9 cellular contexts compared by ENCODE assay signal in the genomic region with DNA sequence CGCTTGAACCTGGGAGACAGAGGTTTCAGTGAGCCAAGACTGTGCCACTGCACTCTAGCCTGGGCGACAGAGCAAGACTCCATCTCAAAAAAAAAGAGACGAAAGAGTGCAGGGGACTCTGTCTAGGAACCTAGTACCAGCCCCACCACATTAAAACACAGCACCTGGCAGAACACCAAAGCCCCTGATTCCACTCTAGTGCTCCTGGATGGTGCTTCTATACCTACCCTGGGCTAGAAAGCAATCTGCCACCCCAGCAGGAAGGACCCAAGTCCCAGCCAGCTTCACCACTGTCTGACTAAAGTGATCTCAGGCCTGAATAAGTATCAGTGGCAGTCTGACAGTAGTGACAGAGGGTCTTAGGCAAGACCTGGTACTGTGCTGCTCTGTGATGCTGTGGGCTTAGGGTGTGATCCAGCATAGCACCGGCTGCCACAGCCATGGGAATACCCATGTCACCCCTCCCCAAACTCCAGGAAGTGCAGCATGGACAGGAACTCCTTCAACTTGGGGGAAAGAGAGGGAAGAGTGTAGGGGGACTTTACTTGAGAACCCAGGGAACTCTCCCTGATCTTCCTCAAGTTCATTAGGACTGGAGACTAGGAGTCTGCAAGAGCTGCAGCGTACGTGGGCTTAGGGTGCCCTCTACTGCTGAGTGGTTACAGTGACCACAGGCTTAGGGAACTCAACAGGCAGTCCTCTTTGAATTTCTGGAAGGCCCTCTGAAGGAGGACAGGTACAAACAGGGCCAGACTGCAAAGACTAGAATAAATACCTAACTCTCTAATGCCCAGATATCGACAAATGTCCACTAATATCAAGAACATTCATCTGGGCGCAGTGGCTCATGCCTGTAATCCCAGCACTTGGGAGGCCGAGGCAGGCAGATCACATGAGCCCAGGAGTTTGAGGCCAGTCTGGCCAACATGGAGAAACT. TPM values are rescaled to one million over a fixed set of nuclear protein-coding genes. Genes with fewer than 3 reads are reported as not detected.
A peak's percentile ranks its signal among the peaks of the same experiment; 100 is the strongest.
DNase-seq lines count a peak whose midpoint lies in the region; ATAC-seq and TF ChIP-seq lines count a peak whose summit lies in the region.
"Had no signal": no experiment of that assay in that cellular context is flagged by ENCODE, and none has a peak within 500 bp of the region (broad histone marks: within the 10 kb centered on the region; RNA-seq: fewer than 3 reads in every experiment).

No MANE protein-coding gene starts in this region.

- DNase-seq in NK-92 treated with Interleukin-12 subunit alpha and Interleukin-12 subunit beta, amount 100 ng/mL, for 24 hours (lab: John Stamatoyannopoulos, UW) = peak; percentile 54
- DNase-seq in NK-92 (lab: John Stamatoyannopoulos, UW; ENCODE audit: unreplicated experiment) = no peak
- peak; percentile 24 for DNase-seq in NCI-H146 treated with DMSO at 0.1 percent for 48 hours (lab: John Stamatoyannopoulos, UW; ENCODE audit: unreplicated experiment)
- peak; percentile 2 to 59 (median 45) for DNase-seq in T-cell
- peak; percentile 83 for DNase-seq in amniotic epithelial cell (ENCODE audit: low read depth)
- peak; percentile 81 for DNase-seq in hepatocyte (ENCODE audit: low spot score)
- DNase-seq in stimulated activated CD4-positive, alpha-beta T cell treated with anti-CD3 and anti-CD28 coated beads, Interleukin-15, amount 100 ng/mL, for 1 hour (ENCODE audit: low read depth in 1 of 2, low spot score in 1 of 2) = peak; percentile 5 to 38

- peak; percentile 71 for TF ChIP-seq CTCF in hepatocyte (IDR thresholded peaks at IDR 0.05; ENCODE audit: poor library complexity)

- peaks cover 5 to 7% (median 5%) of the 10 kb centered on the region in 3 donors for H3K4me1 Mint-ChIP-seq in T-cell

- no peak overlapping the region for H3K4me3 Mint-ChIP-seq in T-cell

- H2AFZ ChIP-seq in hepatocyte = no peak overlapping the region

- H3K4me1 ChIP-seq in hepatocyte (ENCODE audit: insufficient read depth) = no peaks in the 10 kb centered on the region
- H3K4me1 ChIP-seq: BLaER1 had no signal

- no peaks in the 10 kb centered on the region for H3K27me3 ChIP-seq in hepatocyte
- H3K27me3 ChIP-seq: BLaER1 had no signal

- H4K20me1 ChIP-seq in hepatocyte (ENCODE audit: insufficient read depth, poor library complexity, severe bottlenecking) = no peaks in the 10 kb centered on the region
- H4K20me1 ChIP-seq: BLaER1 had no signal

- H3K36me3 Mint-ChIP-seq in T-cell = peaks cover 19% of the 10 kb centered on the region

- CTCF ChIA-PET in T-cell (lab: Charles Lee) = interaction anchor here in 1 of 2 donors (1.8 kb wide), 1 partner anchor 130 kb away, joined by 5 read pairs; no protein-coding TSS in a partner anchor

- H3K79me2 ChIP-seq in hepatocyte = no peaks in the 10 kb centered on the region

- H3K9me3 ChIP-seq in hepatocyte (ENCODE audit: low read depth) = no peaks in the 10 kb centered on the region

- no peaks in the 10 kb centered on the region for H3K9me2 ChIP-seq in hepatocyte (replicated peaks; ENCODE audit: insufficient read depth)

- no peak overlapping the region for H3K4me2 ChIP-seq in hepatocyte
- H3K4me2 ChIP-seq: BLaER1 had no signal

- H3K27me3 Mint-ChIP-seq in T-cell = no peaks in the 10 kb centered on the region

- 64% methylated on average over 9 of the region's 9 CpGs for WGBS in hepatocyte (ENCODE audit: low lambda C conversion rate, missing lambda C conversion rate)

- H3K27ac ChIP-seq in hepatocyte = no peak overlapping the region
- H3K27ac ChIP-seq: BLaER1 had no signal

- H3K36me3 ChIP-seq in hepatocyte (replicated peaks; ENCODE audit: insufficient read depth, low read depth) = no peaks in the 10 kb centered on the region
- H3K36me3 ChIP-seq: BLaER1 had no signal

- POLR2A ChIA-PET in T-cell (lab: Charles Lee) = no interaction called here

- no peaks in the 10 kb centered on the region for H3K9me3 Mint-ChIP-seq in T-cell

- no peak overlapping the region for H3K27ac Mint-ChIP-seq in T-cell

- peak in 3 of 4 experiments; percentile 61 to 69 (median 68) for ATAC-seq in T-cell (replicated peaks in 1 of 4)
- no peak for ATAC-seq in HG03460 (IDR thresholded peaks at IDR 0.05; ENCODE audit: unreplicated experiment)

- no peak overlapping the region for H3K4me3 ChIP-seq in hepatocyte
- H3K4me3 ChIP-seq: BLaER1 had no signal

RNA-seq across cellular contexts. Expression of a gene that starts 30.0 kb away (rescaled TPM):
- 1 to 10 TPM; 1.2 to 4.0 (median 1.8) TPM for total RNA-seq in T-cell
- total RNA-seq in hepatocyte = 6.5 and 10.1 TPM in 2 replicates
- 7.9 and 12.4 TPM in 2 replicates for polyA plus RNA-seq in hepatocyte

RNA-seq across cellular contexts. Expression of a gene that starts 40.9 kb away (rescaled TPM):
- total RNA-seq in T-cell = 1 to 10 TPM; 1.7 to 2.8 (median 2.5) TPM
- total RNA-seq in hepatocyte = 0.03 TPM in 1 of 2 replicates, not detected in the other
- polyA plus RNA-seq in hepatocyte = not detected in 2 replicates
